9 cellular contexts compared by ENCODE assay signal in the genomic region with DNA sequence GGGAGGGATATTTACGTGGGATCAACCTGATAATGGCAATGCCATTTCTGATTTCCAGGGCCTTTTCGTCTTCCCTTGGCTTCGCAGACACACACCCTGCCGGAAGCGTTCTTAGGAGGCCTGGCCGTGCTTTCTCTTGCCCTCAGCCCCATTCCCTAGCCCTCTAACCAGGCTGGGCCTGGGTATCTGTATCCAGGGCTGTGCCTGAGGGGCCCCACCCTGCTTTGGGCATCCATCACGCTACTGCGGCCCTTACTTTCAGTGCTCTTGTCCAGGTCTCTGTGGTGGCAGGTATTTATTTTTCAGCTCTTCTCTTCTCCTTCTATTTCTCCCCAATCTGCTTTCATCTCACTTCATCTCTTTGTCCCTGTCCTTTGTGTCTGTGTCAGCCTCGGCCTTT.
DNase-seq lines count a peak whose midpoint lies in the region; ATAC-seq and TF ChIP-seq lines count a peak whose summit lies in the region.
"Had no signal": no experiment of that assay in that cellular context is flagged by ENCODE, and none has a peak within 500 bp of the region (broad histone marks: within the 10 kb centered on the region; RNA-seq: fewer than 3 reads in every experiment).

No MANE protein-coding gene starts in this region.

- H4K91ac ChIP-seq in mesenchymal stem cell (ENCODE audit: low read length): peak overlapping the region; percentile 97

- H3K4me1 Mint-ChIP-seq in CD8-positive, alpha-beta memory T cell: peaks cover 94 to 99% (median 96%) of the 10 kb centered on the region in 3 donors

- peak overlapping the region in 3 of 7 donors; percentile 9 to 57 (median 22) for H3K4me3 Mint-ChIP-seq in CD8-positive, alpha-beta memory T cell

- peak overlapping the region; percentile 97 for H2BK15ac ChIP-seq in mesenchymal stem cell (ENCODE audit: low read depth, poor library complexity, severe bottlenecking)

- ATAC-seq in HG03159 (IDR thresholded peaks at IDR 0.05; ENCODE audit: unreplicated experiment): no peak
- ATAC-seq in GM18520 (IDR thresholded peaks at IDR 0.05; ENCODE audit: unreplicated experiment): no peak

- no peaks in the 10 kb centered on the region for H3K27me3 ChIP-seq in CD8-positive, alpha-beta memory T cell (ENCODE audit: insufficient read depth, low read length, poor library complexity, severe bottlenecking)
- H3K27me3 ChIP-seq in ascending aorta: no peaks in the 10 kb centered on the region
- H3K27me3 ChIP-seq in mesenchymal stem cell (ENCODE audit: control insufficient read depth in 1 of 2, insufficient read depth in 1 of 2, low read length in 2 of 2): peaks cover 63 to 71% of the 10 kb centered on the region in 2 experiments
- H3K27me3 ChIP-seq in stomach: no peaks in the 10 kb centered on the region

- no peak overlapping the region for H2BK5ac ChIP-seq in mesenchymal stem cell (ENCODE audit: low read depth, low read length, poor library complexity, severe bottlenecking)

- H3K36me3 ChIP-seq in CD8-positive, alpha-beta memory T cell (ENCODE audit: insufficient read depth, low read length): no peaks in the 10 kb centered on the region
- H3K36me3 ChIP-seq in ascending aorta (peaks cover 0 to 24% of the 10 kb centered on the region in 2 donors), mesenchymal stem cell (ENCODE audit: control insufficient read depth in 1 of 2, insufficient read depth in 2 of 2, low read depth in 1 of 2, low read length in 2 of 2) (no peaks in the 10 kb centered on the region), stomach (no peaks in the 10 kb centered on the region)

- no peaks in the 10 kb centered on the region for H3K9me3 Mint-ChIP-seq in CD8-positive, alpha-beta memory T cell

- POLR2A ChIA-PET in CD8-positive, alpha-beta memory T cell (lab: Charles Lee): no interaction called here

- peak overlapping the region in 7 of 8 donors; percentile 49 to 96 (median 75) for H3K27ac Mint-ChIP-seq in CD8-positive, alpha-beta memory T cell

- no peak overlapping the region for H3K27ac ChIP-seq in CD8-positive, alpha-beta memory T cell (ENCODE audit: low read depth, low read length)
- H3K27ac ChIP-seq in ascending aorta (peak overlapping the region; percentile 92 to 99), mesenchymal stem cell (ENCODE audit: low read length, poor library complexity, severe bottlenecking) (no peak overlapping the region), stomach (peak overlapping the region; percentile 87 to 99 (median 95))

- H4K8ac ChIP-seq in mesenchymal stem cell (ENCODE audit: low read length): peak overlapping the region; percentile 85

- H3K9me3 ChIP-seq in CD8-positive, alpha-beta memory T cell (ENCODE audit: low read length): no peaks in the 10 kb centered on the region
- H3K9me3 ChIP-seq in ascending aorta: no peaks in the 10 kb centered on the region
- no peaks in the 10 kb centered on the region for H3K9me3 ChIP-seq in mesenchymal stem cell (ENCODE audit: control insufficient read depth, low read length)
- H3K9me3 ChIP-seq in stomach: no peaks in the 10 kb centered on the region

- no peak for TF ChIP-seq EP300 in stomach (IDR thresholded peaks at IDR 0.05)

- no peaks in the 10 kb centered on the region for H3K79me1 ChIP-seq in mesenchymal stem cell (replicated peaks; ENCODE audit: low read length, poor library complexity, severe bottlenecking)

- no peak overlapping the region for H2AK5ac ChIP-seq in mesenchymal stem cell (ENCODE audit: low read length, severe bottlenecking)

- H3K23ac ChIP-seq in mesenchymal stem cell (ENCODE audit: low read length in 2 of 2): no peak overlapping the region

- H3K18ac ChIP-seq in mesenchymal stem cell (ENCODE audit: low read depth in 1 of 2, low read length in 2 of 2): peak overlapping the region; percentile 67 to 91

- peak overlapping the region; percentile 94 for H2BK120ac ChIP-seq in mesenchymal stem cell (ENCODE audit: low read depth, low read length)

- H3K4me3 ChIP-seq in CD8-positive, alpha-beta memory T cell (ENCODE audit: low read length): no peak overlapping the region
- no peak overlapping the region for H3K4me3 ChIP-seq in ascending aorta
- no peak overlapping the region for H3K4me3 ChIP-seq in mesenchymal stem cell (ENCODE audit: insufficient read depth in 1 of 2, low read depth in 1 of 2, low read length in 2 of 2)
- no peak overlapping the region for H3K4me3 ChIP-seq in stomach

- no peak for TF ChIP-seq POLR2A in stomach (IDR thresholded peaks at IDR 0.05)

- H3K27me3 Mint-ChIP-seq in CD8-positive, alpha-beta memory T cell: peaks cover 0 to 2% of the 10 kb centered on the region in 2 donors

- 96% methylated on average over 9 of the region's 9 CpGs for WGBS in mesenchymal stem cell
- 91 to 95% (median 94%) methylated on average over 9 of the region's 9 CpGs for WGBS in stomach, 5 donors

- H2AFZ ChIP-seq in mesenchymal stem cell (ENCODE audit: low read depth, low read length): no peak overlapping the region

- intact Hi-C loops in ascending aorta (cut with DNase I) (loop anchor here (5.0 kb wide), 1 partner anchor 133 kb away; the partner anchor contains the start of gene NNMT), stomach (cut with DNase I; ENCODE audit: low total_unique reads) (no loop called here)

- peak overlapping the region; percentile 72 to 96 for H3K4ac ChIP-seq in mesenchymal stem cell (ENCODE audit: low read depth in 1 of 2, low read length in 2 of 2)

- H3K4me2 ChIP-seq in mesenchymal stem cell (ENCODE audit: low read length, poor library complexity, severe bottlenecking): no peak overlapping the region

- H3K36me3 Mint-ChIP-seq in CD8-positive, alpha-beta memory T cell: no peaks in the 10 kb centered on the region

- H3K14ac ChIP-seq in mesenchymal stem cell (ENCODE audit: low read length in 2 of 2): peak overlapping the region in 1 of 2 experiments; percentile 58

- CTCF ChIA-PET in CD8-positive, alpha-beta memory T cell (lab: Charles Lee): interaction anchor here (1.3 to 3.3 kb wide), 3 partner anchors 10 to 96 kb away, joined by 4 to 11 read pairs (median 7); no protein-coding TSS in a partner anchor

- no peak for DNase-seq in CD8-positive, alpha-beta memory T cell
- DNase-seq in ascending aorta (ENCODE audit: low spot score in 2 of 2): no peak
- no peak for DNase-seq in mesenchymal stem cell
- DNase-seq in stomach: no peak
- no peak for DNase-seq in NCI-H226
- no peak for DNase-seq in germinal center (ENCODE audit: low spot score)
- DNase-seq: stimulated activated CD4-positive, alpha-beta T cell treated with anti-CD3 and anti-CD28 coated beads, Interleukin-4, amount 100 ng/mL, for 4 hours had no signal

- peak overlapping the region; percentile 95 for H2BK12ac ChIP-seq in mesenchymal stem cell (ENCODE audit: low read length in 2 of 2)

- TF ChIP-seq CTCF in ascending aorta (IDR thresholded peaks at IDR 0.05) (no peak), stomach (IDR thresholded peaks at IDR 0.05) (no peak)

- peaks cover 77% of the 10 kb centered on the region for H3K4me1 ChIP-seq in CD8-positive, alpha-beta memory T cell (ENCODE audit: insufficient read depth, low read length)
- H3K4me1 ChIP-seq in ascending aorta (peaks cover 69 to 89% of the 10 kb centered on the region in 2 donors), mesenchymal stem cell (ENCODE audit: control insufficient read depth, insufficient read depth, low read depth, low read length) (peaks cover 17% of the 10 kb centered on the region), stomach (peaks cover 86 to 98% (median 93%) of the 10 kb centered on the region in 4 donors)

- H3K9ac ChIP-seq in mesenchymal stem cell (ENCODE audit: low read length): no peak overlapping the region

Comparison
In these comparisons a context has a peak if more than half of its experiments do, and no peak if none do; other contexts are left out.
1. H3K27ac ChIP-seq: peak in ascending aorta (2 of 2) and stomach (5 of 5); none in CD8-positive, alpha-beta memory T cell (single experiment) and mesenchymal stem cell (single experiment).